ENCODE assay signal across 7 cellular contexts in the genomic region with DNA sequence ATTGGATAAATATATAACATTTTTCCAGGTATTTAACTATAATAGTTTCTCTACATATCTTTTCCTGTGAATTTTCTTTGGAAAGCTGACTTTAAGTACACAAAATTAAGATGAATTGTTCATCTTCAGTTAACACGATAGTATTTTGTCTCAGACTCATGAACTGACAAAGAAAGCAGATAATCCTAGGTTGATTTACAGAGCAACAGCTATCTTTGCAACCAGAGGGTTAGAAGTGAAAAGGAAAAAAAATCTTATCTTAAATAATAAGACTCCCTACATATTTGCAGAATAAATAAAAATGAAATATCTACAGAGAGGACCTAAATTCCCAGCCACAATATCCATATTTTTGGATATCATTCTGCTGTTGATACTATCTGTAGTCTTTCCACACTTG.
"Had no signal": no experiment of that assay in that cellular context is flagged by ENCODE, and none has a peak within 500 bp of the region (broad histone marks: within the 10 kb centered on the region; RNA-seq: fewer than 3 reads in every experiment).

No MANE protein-coding gene starts in this region.

- ATAC-seq: HepG2 had no signal

- H3K9me3 Mint-ChIP-seq: IgD-negative memory B cell had no signal

- H3K27ac Mint-ChIP-seq: IgD-negative memory B cell had no signal

- FAIRE-seq: HepG2, HTR-8/SVneo had no signal

- H3K27me3 Mint-ChIP-seq: IgD-negative memory B cell had no signal

- H3K36me3 Mint-ChIP-seq: IgD-negative memory B cell had no signal

- H3K27ac ChIP-seq: HL-60 had no signal

- DNase-seq: IMR-90, KBM-7, KG1 had no signal

- H3K4me1 Mint-ChIP-seq: IgD-negative memory B cell had no signal

- H3K4me3 Mint-ChIP-seq: IgD-negative memory B cell had no signal
